Comparison of ENCODE assay signal across 16 cellular contexts in genomic region chr5:132214491-132214890, GRCh38. TPM values are rescaled to one million over a fixed set of nuclear protein-coding genes. Genes with fewer than 3 reads are reported as not detected.
DNase-seq lines count a peak whose midpoint lies in the region; ATAC-seq, FAIRE-seq and TF ChIP-seq lines count a peak whose summit lies in the region.
"Had no signal": no experiment of that assay in that cellular context is flagged by ENCODE, and none has a peak within 500 bp of the region (broad histone marks: within the 10 kb centered on the region; RNA-seq: fewer than 3 reads in every experiment).

No MANE protein-coding gene starts in this region.

- H4K20me1 ChIP-seq in astrocyte (ENCODE audit: insufficient read depth, low read length), result peaks cover 12% of the 10 kb centered on the region

- H3K4me2 ChIP-seq in astrocyte (ENCODE audit: low read length), result no peak overlapping the region

- ATAC-seq in gastroesophageal sphincter, result no peak
- no peak for ATAC-seq in GM21360 (IDR thresholded peaks at IDR 0.05; ENCODE audit: unreplicated experiment)
- ATAC-seq: activated T-cell treated with anti-CD3 and anti-CD28 coated beads, Interleukin-2, amount 50 U/mL, for 4 hours had no signal

- TF ChIP-seq CTCF in astrocyte (IDR thresholded peaks at IDR 0.05; ENCODE audit: insufficient read depth, low read depth, low read length), result no peak
- TF ChIP-seq CTCF in gastroesophageal sphincter (IDR thresholded peaks at IDR 0.05), result no peak
- no peak for TF ChIP-seq CTCF in ovary (IDR thresholded peaks at IDR 0.05)
- TF ChIP-seq CTCF in tibial nerve (IDR thresholded peaks at IDR 0.05), result no peak

- WGBS in gastroesophageal sphincter (ENCODE audit: low coverage in 1 of 2), 2 donors, result 60 to 100% methylated on average over 1 of the region's 4 CpGs
- 92 to 94% (median 94%) methylated on average over 4 of the region's 4 CpGs for WGBS in ovary, 3 donors
- 91 to 98% methylated on average over 4 of the region's 4 CpGs for WGBS in tibial nerve, 2 donors

- peaks cover 18% of the 10 kb centered on the region for H3K79me2 ChIP-seq in astrocyte (ENCODE audit: insufficient read depth, low read length)

- H3K36me3 ChIP-seq in astrocyte (ENCODE audit: insufficient read depth, low read length), result peaks cover 29% of the 10 kb centered on the region
- H3K36me3 ChIP-seq in gastroesophageal sphincter, result peaks cover 0 to 67% of the 10 kb centered on the region in 2 donors
- no peaks in the 10 kb centered on the region for H3K36me3 ChIP-seq in ovary
- peaks cover 0 to 62% (median 0%) of the 10 kb centered on the region in 3 donors for H3K36me3 ChIP-seq in tibial nerve
- H3K36me3 ChIP-seq: neutrophil had no signal

- intact Hi-C loops in ovary (cut with DNase I), result no loop called here

- H3K4me3 ChIP-seq in astrocyte (ENCODE audit: insufficient read depth, low read depth, low read length) (no peak overlapping the region), gastroesophageal sphincter (no peak overlapping the region), ovary (no peak overlapping the region), tibial nerve (no peak overlapping the region)

- peak overlapping the region; percentile 80 for H3K27ac Mint-ChIP-seq in astrocyte (ENCODE audit: unreplicated experiment)
- H3K27ac Mint-ChIP-seq: activated naive CD8-positive, alpha-beta T cell treated with anti-CD3 and anti-CD28 coated beads, Interleukin-2, amount 10 ng/mL, durations not matched to agents 7 days and 5 days had no signal

- DNase-seq in astrocyte (ENCODE audit: low read depth) (no peak), ovary (no peak), tibial nerve (ENCODE audit: low spot score in 2 of 2) (no peak), AML-193 (lab: John Stamatoyannopoulos, UW) (no peak), GF-D8 (lab: John Stamatoyannopoulos, UW) (no peak), amniotic stem cell (lab: John Stamatoyannopoulos, UW) (no peak)
- DNase-seq: activated CD4-positive, alpha-beta T cell treated with anti-CD3 and anti-CD28 coated beads for 4 hours; activated naive CD8-positive, alpha-beta T cell treated with anti-CD3 and anti-CD28 coated beads, Interleukin-2, amount 10 ng/mL, durations not matched to agents 7 days and 5 days; activated T-cell treated with anti-CD3 and anti-CD28 coated beads, Interleukin-2, amount 50 U/mL, for 4 hours; NCI-H1694; NCI-H526; T-helper 2 cell had no signal

- H3K9me3 Mint-ChIP-seq in astrocyte (ENCODE audit: unreplicated experiment), result no peaks in the 10 kb centered on the region
- H3K9me3 Mint-ChIP-seq: activated naive CD8-positive, alpha-beta T cell treated with anti-CD3 and anti-CD28 coated beads, Interleukin-2, amount 10 ng/mL, durations not matched to agents 7 days and 5 days; activated T-cell treated with anti-CD3 and anti-CD28 coated beads, Interleukin-2, amount 50 U/mL, for 4 hours had no signal

- H3K9me3 ChIP-seq in astrocyte (ENCODE audit: insufficient read depth, low read depth, low read length), result no peaks in the 10 kb centered on the region
- no peaks in the 10 kb centered on the region for H3K9me3 ChIP-seq in gastroesophageal sphincter
- no peaks in the 10 kb centered on the region for H3K9me3 ChIP-seq in ovary
- no peaks in the 10 kb centered on the region for H3K9me3 ChIP-seq in tibial nerve
- H3K9me3 ChIP-seq: neutrophil had no signal

- no peak for FAIRE-seq in astrocyte (lab: Jason Lieb, UNC)
- FAIRE-seq: colon had no signal

- H3K4me1 ChIP-seq in astrocyte (ENCODE audit: insufficient read depth, low read length) (peaks cover 11% of the 10 kb centered on the region), gastroesophageal sphincter (peaks cover 2 to 35% (median 6%) of the 10 kb centered on the region in 3 donors), ovary (ENCODE audit: insufficient read depth) (peaks cover 5% of the 10 kb centered on the region), tibial nerve (peaks cover 0 to 15% (median 9%) of the 10 kb centered on the region in 4 donors)

- H3K36me3 Mint-ChIP-seq in astrocyte (ENCODE audit: low read depth, unreplicated experiment), result peaks cover 37% of the 10 kb centered on the region

- no peaks in the 10 kb centered on the region for H3K27me3 Mint-ChIP-seq in astrocyte (ENCODE audit: low read depth, unreplicated experiment)
- H3K27me3 Mint-ChIP-seq: activated naive CD8-positive, alpha-beta T cell treated with anti-CD3 and anti-CD28 coated beads, Interleukin-2, amount 10 ng/mL, durations not matched to agents 7 days and 5 days had no signal

- H3K27me3 ChIP-seq in astrocyte (ENCODE audit: insufficient read depth, low read length) (no peaks in the 10 kb centered on the region), gastroesophageal sphincter (no peaks in the 10 kb centered on the region), ovary (no peaks in the 10 kb centered on the region), tibial nerve (no peaks in the 10 kb centered on the region)
- H3K27me3 ChIP-seq: neutrophil had no signal

- no peak overlapping the region for H2AFZ ChIP-seq in astrocyte (ENCODE audit: low read depth, low read length)

- TF ChIP-seq POLR2A in gastroesophageal sphincter (IDR thresholded peaks at IDR 0.05) (no peak), ovary (IDR thresholded peaks at IDR 0.05) (no peak), tibial nerve (IDR thresholded peaks at IDR 0.05) (no peak)

- peaks cover 12% of the 10 kb centered on the region for H3K4me1 Mint-ChIP-seq in astrocyte (ENCODE audit: low read depth, unreplicated experiment)
- H3K4me1 Mint-ChIP-seq: activated naive CD8-positive, alpha-beta T cell treated with anti-CD3 and anti-CD28 coated beads, Interleukin-2, amount 10 ng/mL, durations not matched to agents 7 days and 5 days had no signal

- H3K9ac ChIP-seq in astrocyte (ENCODE audit: low read length), result peak overlapping the region; percentile 69

- TF ChIP-seq EP300 in gastroesophageal sphincter (IDR thresholded peaks at IDR 0.05), result no peak
- TF ChIP-seq EP300 in ovary (IDR thresholded peaks at IDR 0.05), result no peak
- no peak for TF ChIP-seq EP300 in tibial nerve (IDR thresholded peaks at IDR 0.05)

- H3K4me3 Mint-ChIP-seq in astrocyte (ENCODE audit: unreplicated experiment), result no peak overlapping the region
- H3K4me3 Mint-ChIP-seq: activated naive CD8-positive, alpha-beta T cell treated with anti-CD3 and anti-CD28 coated beads, Interleukin-2, amount 10 ng/mL, durations not matched to agents 7 days and 5 days; activated T-cell treated with anti-CD3 and anti-CD28 coated beads, Interleukin-2, amount 50 U/mL, for 4 hours had no signal

- peak overlapping the region; percentile 79 for H3K27ac ChIP-seq in astrocyte (ENCODE audit: low read depth, low read length)
- H3K27ac ChIP-seq in gastroesophageal sphincter, result peak overlapping the region; percentile 73 to 90 (median 88)
- peak overlapping the region; percentile 39 to 46 for H3K27ac ChIP-seq in ovary
- peak overlapping the region; percentile 86 to 97 (median 91) for H3K27ac ChIP-seq in tibial nerve
- H3K27ac ChIP-seq: neutrophil had no signal

RNA-seq across cellular contexts. Expression of gene P4HA2, which starts 13.2 kb away (rescaled TPM):
- 214 and 302 TPM in 2 replicates for total RNA-seq in astrocyte
- total RNA-seq in gastroesophageal sphincter, result 10 to 100 TPM; 32.8 to 48.7 (median 37.6) TPM
- total RNA-seq in ovary, result 10 to 100 TPM in 5 of 7 donors, 1 to 10 TPM in 2; 3.9 to 36.9 (median 15.4) TPM
- polyA plus RNA-seq in ovary, result 10 to 100 TPM in 1 of 2 donors, 1 to 10 TPM in 1; 4.6 to 25.8 TPM
- total RNA-seq in tibial nerve, result 10 to 100 TPM; 15.9 to 26.9 (median 22.8) TPM

RNA-seq across cellular contexts. Expression of gene PDLIM4, which starts 43.0 kb away (rescaled TPM):
- total RNA-seq in astrocyte (56.6 and 72.4 TPM in 2 replicates), gastroesophageal sphincter (100 to 1,000 TPM in 1 of 4 donors, 10 to 100 TPM in 3; 75.0 to 200 (median 92.7) TPM), ovary (10 to 100 TPM; 17.9 to 63.4 (median 45.4) TPM), tibial nerve (10 to 100 TPM; 32.4 to 90.9 (median 50.8) TPM)
- polyA plus RNA-seq in ovary, result 10 to 100 TPM in 1 of 2 donors, 1 to 10 TPM in 1; 3.4 to 25.9 TPM
